ENCODE assay signal across 11 cellular contexts in the genomic region with DNA sequence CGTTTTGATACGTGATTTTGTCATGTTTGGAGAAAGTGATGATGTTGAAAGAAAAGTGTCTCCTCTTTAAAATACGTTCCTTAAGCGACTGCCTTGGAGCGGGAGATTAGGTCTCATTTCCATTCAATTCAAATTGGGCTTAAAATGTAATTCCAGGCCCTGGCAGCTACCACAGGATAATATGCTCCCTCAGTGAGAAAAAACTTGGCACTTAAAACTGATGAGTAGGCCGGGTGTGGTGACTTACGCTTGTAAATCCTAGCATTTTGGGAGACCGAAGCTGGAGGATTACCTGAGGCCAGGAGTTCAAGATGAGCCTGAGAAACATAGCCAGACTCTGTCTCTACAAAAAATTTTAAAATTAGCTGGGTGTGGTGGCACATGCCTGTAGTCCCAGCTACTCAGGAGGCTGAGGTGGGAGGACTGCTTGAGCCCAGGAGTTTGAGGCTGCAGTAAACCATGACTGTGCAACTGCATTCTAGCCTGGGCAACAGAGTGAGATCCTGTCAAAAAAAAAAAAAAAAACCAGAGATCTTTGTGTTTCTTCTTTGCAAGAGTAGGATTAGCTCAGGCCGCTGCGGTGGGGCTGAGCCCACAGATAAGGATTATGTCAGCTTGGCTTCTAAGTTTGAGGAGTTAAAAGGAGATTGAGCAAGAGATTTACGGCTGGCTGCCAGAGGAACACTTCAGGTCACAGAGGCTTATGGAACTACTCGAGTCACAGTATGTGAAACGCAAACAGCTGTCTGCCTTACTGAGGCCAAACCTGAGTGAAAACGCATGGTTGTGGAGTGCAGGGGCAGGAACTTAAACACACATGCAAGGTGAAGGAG.
DNase-seq lines count a peak whose midpoint lies in the region; ATAC-seq and TF ChIP-seq lines count a peak whose summit lies in the region.
"Had no signal": no experiment of that assay in that cellular context is flagged by ENCODE, and none has a peak within 500 bp of the region (broad histone marks: within the 10 kb centered on the region; RNA-seq: fewer than 3 reads in every experiment).

No MANE protein-coding gene starts in this region.

- peak overlapping the region; percentile 38 for H3K9ac ChIP-seq in endodermal cell (ENCODE audit: extremely low read depth, low read length, poor library complexity, severe bottlenecking)

- TF ChIP-seq CTCF in AG10803 (conservative IDR thresholded peaks at IDR 0.05; ENCODE audit: low read length) (no peak), endodermal cell (conservative IDR thresholded peaks at IDR 0.05) (no peak)

- no peaks in the 10 kb centered on the region for H3K27me3 Mint-ChIP-seq in endodermal cell (ENCODE audit: insufficient read depth)

- ATAC-seq in GM18868 (IDR thresholded peaks at IDR 0.05; ENCODE audit: unreplicated experiment), result no peak

- H3K4me3 ChIP-seq in AG10803 (ENCODE audit: low read length), result no peak overlapping the region
- H3K4me3 ChIP-seq in endodermal cell (ENCODE audit: low read length), result no peak overlapping the region
- H3K4me3 ChIP-seq: dorsolateral prefrontal cortex had no signal

- WGBS in endodermal cell (ENCODE audit: insufficient coverage in 1 of 2, insufficient read length in 1 of 2), 2 experiments, result 74 to 83% methylated on average over 12 to 14 of the region's 14 CpGs

- H3K36me3 Mint-ChIP-seq in endodermal cell (ENCODE audit: low read depth), result peaks cover 6% of the 10 kb centered on the region

- peak overlapping the region; percentile 71 for H3K27ac ChIP-seq in endodermal cell (ENCODE audit: low read depth, low read length)
- H3K27ac ChIP-seq: dorsolateral prefrontal cortex had no signal

- H3K4me1 ChIP-seq in endodermal cell (ENCODE audit: control insufficient read depth, insufficient read depth, low read length), result peaks cover 16% of the 10 kb centered on the region

- peaks cover 17% of the 10 kb centered on the region for H3K9me3 ChIP-seq in endodermal cell (ENCODE audit: control insufficient read depth, low read length)

- H3K4me1 Mint-ChIP-seq in endodermal cell, result peaks cover 70% of the 10 kb centered on the region

- H3K9me3 Mint-ChIP-seq in endodermal cell, result peaks cover 11% of the 10 kb centered on the region
- H3K9me3 Mint-ChIP-seq: T-helper 1 cell treated with Interleukin-12 subunit alpha and Interleukin-12 subunit beta and Interleukin-4 antibody, amounts not matched to agents 30 μg/mL and 1 μg/mL, for 36 hours had no signal

- H3K4me3 Mint-ChIP-seq in endodermal cell, result no peak overlapping the region
- H3K4me3 Mint-ChIP-seq: T-helper 1 cell treated with Interleukin-12 subunit alpha and Interleukin-12 subunit beta and Interleukin-4 antibody, amounts not matched to agents 30 μg/mL and 1 μg/mL, for 36 hours had no signal

- DNase-seq in AG10803 (ENCODE audit: low read depth) (peak; percentile 24), NCI-H345 treated with DMSO at 0.1 percent for 48 hours (lab: John Stamatoyannopoulos, UW; ENCODE audit: unreplicated experiment) (peak; percentile 8), endodermal cell (peak; percentile 69), mucosa of gallbladder (ENCODE audit: low spot score) (peak; percentile 71), DMS153 (lab: John Stamatoyannopoulos, UW) (no peak)
- DNase-seq in activated CD4-positive, alpha-beta T cell treated with anti-CD3 and anti-CD28 coated beads for 1 hour, result no peak
- no peak for DNase-seq in stimulated activated CD4-positive, alpha-beta T cell treated with anti-CD3 and anti-CD28 coated beads, Interleukin-2, amount 100 ng/mL, for 48 hours
- DNase-seq: NCI-H526 treated with DMSO at 0.1 percent for 48 hours had no signal

- no peaks in the 10 kb centered on the region for H3K27me3 ChIP-seq in endodermal cell (ENCODE audit: control insufficient read depth, insufficient read depth, low read length, poor library complexity, severe bottlenecking)

- H3K36me3 ChIP-seq in endodermal cell (ENCODE audit: control insufficient read depth, insufficient read depth, low read length), result no peaks in the 10 kb centered on the region

- peak overlapping the region; percentile 95 for H3K27ac Mint-ChIP-seq in endodermal cell
- H3K27ac Mint-ChIP-seq: T-helper 1 cell treated with Interleukin-12 subunit alpha and Interleukin-12 subunit beta and Interleukin-4 antibody, amounts not matched to agents 30 μg/mL and 1 μg/mL, for 36 hours had no signal

Comparison
In these comparisons a context has a peak if more than half of its experiments do, and no peak if none do; other contexts are left out.
1. DNase-seq: peak in AG10803 (single experiment), NCI-H345 treated with DMSO at 0.1 percent for 48 hours (single experiment), endodermal cell (single experiment) and mucosa of gallbladder (single experiment); none in DMS153 (single experiment), activated CD4-positive, alpha-beta T cell treated with anti-CD3 and anti-CD28 coated beads for 1 hour (single experiment) and stimulated activated CD4-positive, alpha-beta T cell treated with anti-CD3 and anti-CD28 coated beads, Interleukin-2, amount 100 ng/mL, for 48 hours (0 of 2).